13 cellular contexts compared by ENCODE assay signal in genomic region chr12:80216890-80217559, GRCh38.
DNase-seq lines count a peak whose midpoint lies in the region; ATAC-seq and TF ChIP-seq lines count a peak whose summit lies in the region.
"Had no signal": no experiment of that assay in that cellular context is flagged by ENCODE, and none has a peak within 500 bp of the region (broad histone marks: within the 10 kb centered on the region; RNA-seq: fewer than 3 reads in every experiment).

No MANE protein-coding gene starts in this region.

- no peaks in the 10 kb centered on the region for H3K36me3 Mint-ChIP-seq in activated CD4-positive, alpha-beta memory T cell treated with anti-CD3 and anti-CD28 coated beads, Interleukin-2, amount 10 ng/mL, durations not matched to agents 7 days and 5 days (ENCODE audit: low read depth)

- POLR2A ChIA-PET in activated CD4-positive, alpha-beta memory T cell treated with anti-CD3 and anti-CD28 coated beads, Interleukin-2, amount 10 ng/mL, durations not matched to agents 7 days and 5 days (lab: Charles Lee), result no interaction called here

- H3K36me3 ChIP-seq in stomach, result no peaks in the 10 kb centered on the region
- H3K36me3 ChIP-seq: pancreas, uterus had no signal

- in situ Hi-C loops in GM13977 (cut with MboI; ENCODE audit: low pct_unique_long_range_greater_than_20kb, low sequenced_read_pairs, unreplicated experiment), result no loop called here

- peaks cover 0 to 11% (median 0%) of the 10 kb centered on the region in 4 donors for H3K4me1 ChIP-seq in stomach
- H3K4me1 ChIP-seq: pancreas, uterus had no signal

- H3K9me3 Mint-ChIP-seq in activated CD4-positive, alpha-beta memory T cell treated with anti-CD3 and anti-CD28 coated beads, Interleukin-2, amount 10 ng/mL, durations not matched to agents 7 days and 5 days, result no peaks in the 10 kb centered on the region

- H3K27me3 Mint-ChIP-seq in activated CD4-positive, alpha-beta memory T cell treated with anti-CD3 and anti-CD28 coated beads, Interleukin-2, amount 10 ng/mL, durations not matched to agents 7 days and 5 days, result peaks cover 5% of the 10 kb centered on the region

- ATAC-seq in GM21717 (IDR thresholded peaks at IDR 0.05; ENCODE audit: unreplicated experiment), result peak; percentile 76

- 56 to 75% (median 70%) methylated on average over 6 of the region's 6 CpGs for WGBS in stomach, 5 donors

- H3K27ac ChIP-seq in stomach, result no peak overlapping the region
- H3K27ac ChIP-seq: pancreas, uterus had no signal

- no peak for TF ChIP-seq POLR2A in stomach (IDR thresholded peaks at IDR 0.05)

- no peak overlapping the region for H3K4me3 Mint-ChIP-seq in activated CD4-positive, alpha-beta memory T cell treated with anti-CD3 and anti-CD28 coated beads, Interleukin-2, amount 10 ng/mL, durations not matched to agents 7 days and 5 days

- H3K4me1 Mint-ChIP-seq in activated CD4-positive, alpha-beta memory T cell treated with anti-CD3 and anti-CD28 coated beads, Interleukin-2, amount 10 ng/mL, durations not matched to agents 7 days and 5 days, result no peaks in the 10 kb centered on the region

- CTCF ChIA-PET in activated CD4-positive, alpha-beta memory T cell treated with anti-CD3 and anti-CD28 coated beads, Interleukin-2, amount 10 ng/mL, durations not matched to agents 7 days and 5 days (lab: Charles Lee), result no interaction called here

- H3K27me3 ChIP-seq in stomach, result no peaks in the 10 kb centered on the region
- H3K27me3 ChIP-seq: pancreas, uterus had no signal

- peak; percentile 12 for DNase-seq in GM13977 (ENCODE audit: low spot score)
- DNase-seq in NCI-H2171 (lab: John Stamatoyannopoulos, UW), result peak; percentile 85
- DNase-seq in glomerular visceral epithelial cell (ENCODE audit: extremely low spot score), result peak; percentile 20
- no peak for DNase-seq in NCI-H1436 (lab: John Stamatoyannopoulos, UW)
- DNase-seq in stimulated activated CD4-positive, alpha-beta T cell treated with anti-CD3 and anti-CD28 coated beads, Interleukin-12 subunit alpha, Interleukin-12 subunit beta, amount 100 ng/mL, for 4 hours, result no peak
- no peak for DNase-seq in stomach
- no peak for DNase-seq in activated CD4-positive, alpha-beta memory T cell treated with anti-CD3 and anti-CD28 coated beads, Interleukin-2, amount 10 ng/mL, durations not matched to agents 7 days and 5 days
- DNase-seq: NCI-H1048, pancreas, SHP77, uterus had no signal

- no peak for TF ChIP-seq EP300 in stomach (IDR thresholded peaks at IDR 0.05)

- intact Hi-C loops in stomach (cut with DNase I; ENCODE audit: low total_unique reads), result no loop called here

- no peak overlapping the region for H3K27ac Mint-ChIP-seq in activated CD4-positive, alpha-beta memory T cell treated with anti-CD3 and anti-CD28 coated beads, Interleukin-2, amount 10 ng/mL, durations not matched to agents 7 days and 5 days

- TF ChIP-seq CTCF in GM13977 (IDR thresholded peaks at IDR 0.05; ENCODE audit: extremely low read depth, insufficient read depth, missing control alignments) (no peak), stomach (IDR thresholded peaks at IDR 0.05) (no peak)

- H3K4me3 ChIP-seq in stomach, result no peak overlapping the region
- H3K4me3 ChIP-seq: pancreas, uterus had no signal

- no peaks in the 10 kb centered on the region for H3K9me3 ChIP-seq in stomach
- H3K9me3 ChIP-seq: Caco-2, pancreas, uterus had no signal

Comparison
In these comparisons a context has a peak if more than half of its experiments do, and no peak if none do; other contexts are left out.
1. DNase-seq: peak in GM13977 (single experiment), NCI-H2171 (single experiment) and glomerular visceral epithelial cell (single experiment); none in NCI-H1436 (single experiment), stimulated activated CD4-positive, alpha-beta T cell treated with anti-CD3 and anti-CD28 coated beads, Interleukin-12 subunit alpha, Interleukin-12 subunit beta, amount 100 ng/mL, for 4 hours (single experiment), stomach (single experiment) and activated CD4-positive, alpha-beta memory T cell treated with anti-CD3 and anti-CD28 coated beads, Interleukin-2, amount 10 ng/mL, durations not matched to agents 7 days and 5 days (single experiment).